12 cellular contexts compared by ENCODE assay signal in the genomic region with DNA sequence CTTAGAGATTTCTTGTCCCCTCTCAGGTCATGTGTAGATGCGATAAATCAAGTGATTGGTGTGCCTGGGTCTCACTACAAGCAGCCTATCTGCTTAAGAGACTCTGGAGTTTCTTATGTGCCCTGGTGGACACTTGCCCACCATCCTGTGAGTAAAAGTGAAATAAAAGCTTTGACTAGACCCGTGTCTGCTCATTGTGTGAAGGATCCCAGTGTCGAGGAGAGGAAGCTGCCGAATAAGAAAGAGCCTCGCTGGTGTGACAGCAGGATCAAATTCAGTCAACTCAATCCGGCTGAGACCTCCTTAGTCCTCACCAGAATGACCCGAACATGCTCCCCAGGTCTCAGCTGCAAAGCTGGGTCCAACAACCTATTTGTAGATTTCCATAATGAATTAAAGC. TPM values are rescaled to one million over a fixed set of nuclear protein-coding genes. Genes with fewer than 3 reads are reported as not detected.
DNase-seq lines count a peak whose midpoint lies in the region; ATAC-seq, FAIRE-seq and TF ChIP-seq lines count a peak whose summit lies in the region.
"Had no signal": no experiment of that assay in that cellular context is flagged by ENCODE, and none has a peak within 500 bp of the region (broad histone marks: within the 10 kb centered on the region; RNA-seq: fewer than 3 reads in every experiment).

No MANE protein-coding gene starts in this region.

- ATAC-seq in GM18867 (IDR thresholded peaks at IDR 0.05; ENCODE audit: unreplicated experiment) (peak; percentile 33), HG02759 (IDR thresholded peaks at IDR 0.05; ENCODE audit: unreplicated experiment) (peak; percentile 40)
- peak; percentile 80 to 82 for ATAC-seq in natural killer cell treated with Interleukin-12 subunit alpha and Interleukin-12 subunit beta and Interleukin-15 and Interleukin-18, amount 100 ng/mL, for 72 hours

- intact Hi-C loops in Caco-2 (cut with micrococcal nuclease; ENCODE audit: unreplicated experiment): no loop called here

- H3K9me3 ChIP-seq in Caco-2: no peaks in the 10 kb centered on the region
- H3K9me3 ChIP-seq: HAP-1, tibial artery had no signal

- POLR2A ChIA-PET in activated CD4-positive, alpha-beta T cell treated with anti-CD3 and anti-CD28 coated beads, Interleukin-2, amount 10 ng/mL, durations not matched to agents 7 days and 5 days (lab: Charles Lee): interaction anchor here (0.8 to 2.1 kb wide), 9 partner anchors 14 to 58 kb away, joined by 3 to 14 read pairs (median 6); partner anchors contain the start of gene CD2
- POLR2A ChIA-PET in Caco-2 (lab: Charles Lee): no interaction called here

- H3K36me3 Mint-ChIP-seq in activated CD4-positive, alpha-beta T cell treated with anti-CD3 and anti-CD28 coated beads, Interleukin-2, amount 10 ng/mL, durations not matched to agents 7 days and 5 days (ENCODE audit: low read depth): peaks cover 69% of the 10 kb centered on the region
- peaks cover 43% of the 10 kb centered on the region for H3K36me3 Mint-ChIP-seq in natural killer cell treated with Interleukin-12 subunit alpha and Interleukin-12 subunit beta and Interleukin-15 and Interleukin-18, amount 100 ng/mL, for 72 hours
- H3K36me3 Mint-ChIP-seq in Caco-2 (ENCODE audit: insufficient read depth, unreplicated experiment): no peaks in the 10 kb centered on the region

- FAIRE-seq in GM12891 (lab: Jason Lieb, UNC): no peak

- peak; percentile 27 for DNase-seq in activated CD4-positive, alpha-beta T cell treated with anti-CD3 and anti-CD28 coated beads, Interleukin-2, amount 10 ng/mL, durations not matched to agents 7 days and 5 days
- DNase-seq in natural killer cell treated with Interleukin-12 subunit alpha and Interleukin-12 subunit beta and Interleukin-15 and Interleukin-18, amount 100 ng/mL, for 72 hours (ENCODE audit: low spot score): peak; percentile 73
- no peak for DNase-seq in Caco-2
- no peak for DNase-seq in kidney tubule cell (ENCODE audit: low spot score)
- no peak for DNase-seq in iPS-NIHi7 (ENCODE audit: extremely low spot score)
- no peak for DNase-seq in GM12891 (ENCODE audit: insufficient read length, low spot score)
- DNase-seq: DMS53, NCI-H1417 treated with DMSO at 0.1 percent for 48 hours, tibial artery had no signal

- H3K4me3 Mint-ChIP-seq in activated CD4-positive, alpha-beta T cell treated with anti-CD3 and anti-CD28 coated beads, Interleukin-2, amount 10 ng/mL, durations not matched to agents 7 days and 5 days: peak overlapping the region; percentile 61
- peak overlapping the region; percentile 80 for H3K4me3 Mint-ChIP-seq in natural killer cell treated with Interleukin-12 subunit alpha and Interleukin-12 subunit beta and Interleukin-15 and Interleukin-18, amount 100 ng/mL, for 72 hours
- H3K4me3 Mint-ChIP-seq in Caco-2 (ENCODE audit: unreplicated experiment): no peak overlapping the region

- CTCF ChIA-PET in activated CD4-positive, alpha-beta T cell treated with anti-CD3 and anti-CD28 coated beads, Interleukin-2, amount 10 ng/mL, durations not matched to agents 7 days and 5 days (lab: Charles Lee): interaction anchor here (0.6 to 8.2 kb wide), 14 partner anchors 8 to 194 kb away, joined by 3 to 65 read pairs (median 4); no protein-coding TSS in a partner anchor
- CTCF ChIA-PET in Caco-2 (lab: Charles Lee): no interaction called here

- no peak for TF ChIP-seq CTCF in Caco-2 (IDR thresholded peaks at IDR 0.05; ENCODE audit: insufficient read depth in 1 of 2, low read depth in 1 of 2, low read length in 1 of 2, severe bottlenecking in 1 of 2, unreplicated experiment in 1 of 2)

- BruUV-seq in Caco-2 (replicated peaks; lab: Mats Ljungman, UMichigan): no TSS peak

- no peaks in the 10 kb centered on the region for H3K4me1 ChIP-seq in Caco-2
- H3K4me1 ChIP-seq: HAP-1, tibial artery had no signal

- H3K27me3 ChIP-seq in Caco-2 (replicated peaks; ENCODE audit: control insufficient read depth, insufficient read depth, low read length): no peaks in the 10 kb centered on the region
- H3K27me3 ChIP-seq: tibial artery had no signal

- no peaks in the 10 kb centered on the region for H3K36me3 ChIP-seq in Caco-2 (ENCODE audit: control insufficient read depth, insufficient read depth, low read length)
- H3K36me3 ChIP-seq: HAP-1, tibial artery had no signal

- H3K4me1 Mint-ChIP-seq in activated CD4-positive, alpha-beta T cell treated with anti-CD3 and anti-CD28 coated beads, Interleukin-2, amount 10 ng/mL, durations not matched to agents 7 days and 5 days: peaks cover 92% of the 10 kb centered on the region
- H3K4me1 Mint-ChIP-seq in natural killer cell treated with Interleukin-12 subunit alpha and Interleukin-12 subunit beta and Interleukin-15 and Interleukin-18, amount 100 ng/mL, for 72 hours (ENCODE audit: low read depth in 2 of 2): peaks cover 62 to 91% of the 10 kb centered on the region in 2 donors
- H3K4me1 Mint-ChIP-seq in Caco-2 (ENCODE audit: low read depth, unreplicated experiment): no peaks in the 10 kb centered on the region

- no peak overlapping the region for H3K4me3 ChIP-seq in Caco-2 (ENCODE audit: low read depth, low read length)
- H3K4me3 ChIP-seq: HAP-1, tibial artery had no signal

- no peak for TF ChIP-seq POLR2A in GM12891 (IDR thresholded peaks at IDR 0.05; ENCODE audit: low read depth, low read length)

- H3K27me3 Mint-ChIP-seq in activated CD4-positive, alpha-beta T cell treated with anti-CD3 and anti-CD28 coated beads, Interleukin-2, amount 10 ng/mL, durations not matched to agents 7 days and 5 days: no peaks in the 10 kb centered on the region
- no peaks in the 10 kb centered on the region for H3K27me3 Mint-ChIP-seq in natural killer cell treated with Interleukin-12 subunit alpha and Interleukin-12 subunit beta and Interleukin-15 and Interleukin-18, amount 100 ng/mL, for 72 hours
- H3K27me3 Mint-ChIP-seq in Caco-2 (ENCODE audit: insufficient read depth, unreplicated experiment): no peaks in the 10 kb centered on the region

- H3K27ac Mint-ChIP-seq in activated CD4-positive, alpha-beta T cell treated with anti-CD3 and anti-CD28 coated beads, Interleukin-2, amount 10 ng/mL, durations not matched to agents 7 days and 5 days: peak overlapping the region; percentile 96
- H3K27ac Mint-ChIP-seq in natural killer cell treated with Interleukin-12 subunit alpha and Interleukin-12 subunit beta and Interleukin-15 and Interleukin-18, amount 100 ng/mL, for 72 hours: peak overlapping the region; percentile 98 to 99
- no peak overlapping the region for H3K27ac Mint-ChIP-seq in Caco-2 (ENCODE audit: unreplicated experiment)

- H3K9me3 Mint-ChIP-seq in activated CD4-positive, alpha-beta T cell treated with anti-CD3 and anti-CD28 coated beads, Interleukin-2, amount 10 ng/mL, durations not matched to agents 7 days and 5 days: peaks cover 6% of the 10 kb centered on the region
- H3K9me3 Mint-ChIP-seq in natural killer cell treated with Interleukin-12 subunit alpha and Interleukin-12 subunit beta and Interleukin-15 and Interleukin-18, amount 100 ng/mL, for 72 hours: no peaks in the 10 kb centered on the region
- peaks cover 9% of the 10 kb centered on the region for H3K9me3 Mint-ChIP-seq in Caco-2 (ENCODE audit: unreplicated experiment)

TF ChIP-seq in GM12891, 5 proteins besides CTCF, POLR2A, EP300 and RAD21:
- no peak for TF ChIP-seq TAF1 (IDR thresholded peaks at IDR 0.05; ENCODE audit: low read depth, low read length)
- no peak for TF ChIP-seq SPI1 (IDR thresholded peaks at IDR 0.05; ENCODE audit: low read depth, low read length)
- no peak for TF ChIP-seq PAX5 (IDR thresholded peaks at IDR 0.05; ENCODE audit: insufficient read depth, low read length, severe bottlenecking)
- TF ChIP-seq POLR2AphosphoS5 (IDR thresholded peaks at IDR 0.05; ENCODE audit: low read depth, low read length): no peak
- TF ChIP-seq POU2F2 (IDR thresholded peaks at IDR 0.05; ENCODE audit: low read depth, low read length): no peak
TF ChIP-seq in GM12891: peak in this region for 0.

RNA-seq across cellular contexts. Expression of gene CD2, which starts 14.8 kb away (rescaled TPM):
- total RNA-seq in activated CD4-positive, alpha-beta T cell treated with anti-CD3 and anti-CD28 coated beads, Interleukin-2, amount 10 ng/mL, durations not matched to agents 7 days and 5 days: 100 to 1,000 TPM; 206 to 258 TPM
- 100 to 1,000 TPM in 1 of 2 donors, 10 to 100 TPM in 1; 71.4 to 140 TPM for total RNA-seq in natural killer cell treated with Interleukin-12 subunit alpha and Interleukin-12 subunit beta and Interleukin-15 and Interleukin-18, amount 100 ng/mL, for 72 hours
- not detected in 2 replicates for total RNA-seq in Caco-2 (2022)
- polyA plus RNA-seq in GM12891 (2012; ENCODE audit: low read depth, missing spikeins): not detected

Comparison
In these comparisons a context has a peak if more than half of its experiments do, and no peak if none do; other contexts are left out.
1. DNase-seq: peak in activated CD4-positive, alpha-beta T cell treated with anti-CD3 and anti-CD28 coated beads, Interleukin-2, amount 10 ng/mL, durations not matched to agents 7 days and 5 days (single experiment) and natural killer cell treated with Interleukin-12 subunit alpha and Interleukin-12 subunit beta and Interleukin-15 and Interleukin-18, amount 100 ng/mL, for 72 hours (single experiment); none in Caco-2 (0 of 2), kidney tubule cell (single experiment), iPS-NIHi7 (single experiment) and GM12891 (single experiment).
2. RNA of gene CD2, which starts 14.8 kb away (total RNA-seq): 206 to 258 TPM in activated CD4-positive, alpha-beta T cell treated with anti-CD3 and anti-CD28 coated beads, Interleukin-2, amount 10 ng/mL, durations not matched to agents 7 days and 5 days and 71.4 to 140 TPM in natural killer cell treated with Interleukin-12 subunit alpha and Interleukin-12 subunit beta and Interleukin-15 and Interleukin-18, amount 100 ng/mL, for 72 hours; not detected in Caco-2; every median in the first group is over 10 times any median in the second.
3. Peak in every context shown above with its lines, with median percentiles within 50 percentile points of each other: ATAC-seq.